ENCODE assay signal across 30 cellular contexts in genomic region chr11:45483361-45483760, GRCh38.
"Had no signal": no experiment of that assay in that cellular context is flagged by ENCODE, and none has a peak within 500 bp of the region (broad histone marks: within the 10 kb centered on the region; RNA-seq: fewer than 3 reads in every experiment).

No MANE protein-coding gene starts in this region.

- H2AFZ ChIP-seq: hepatocyte had no signal

- H3K4me1 ChIP-seq: heart right ventricle, left lung, pancreas, psoas muscle, right atrium auricular region, right lobe of liver, testis, thyroid gland, transverse colon, upper lobe of right lung had no signal

- DNase-seq: glutamatergic neuron; heart right ventricle; kidney; left colon; left lung; midbrain; mucosa of descending colon; naive thymus-derived CD4-positive, alpha-beta T cell; nucleus accumbens; pancreas; posterior cingulate gyrus; psoas muscle; right lobe of liver; stimulated activated CD4-positive, alpha-beta T cell treated with anti-CD3 and anti-CD28 coated beads, Interleukin-12 subunit alpha, Interleukin-12 subunit beta, amount 100 ng/mL, for 4 hours; stimulated activated CD4-positive, alpha-beta T cell treated with anti-CD3 and anti-CD28 coated beads, Interleukin-15, amount 100 ng/mL, for 24 hours; stimulated activated CD4-positive, alpha-beta T cell treated with anti-CD3 and anti-CD28 coated beads, Interleukin-2, amount 100 ng/mL, for 24 hours; stimulated activated CD4-positive, alpha-beta T cell treated with anti-CD3 and anti-CD28 coated beads, Interleukin-4, amount 100 ng/mL, for 1 hour; stimulated activated naive B cell treated with anti-CD40 and anti-IgM and Interleukin-4, amounts not matched to agents 10 μg/mL and 1 μg/mL and 100 μg/mL, for 72 hours; substantia nigra; testis; thyroid gland; transverse colon; upper lobe of right lung had no signal

- H3K9me3 ChIP-seq: heart right ventricle, left lung, mucosa of descending colon, pancreas, psoas muscle, right atrium auricular region, right lobe of liver, testis, thyroid gland, transverse colon, upper lobe of right lung had no signal

- H3K27ac Mint-ChIP-seq: memory B cell; naive thymus-derived CD4-positive, alpha-beta T cell; natural killer cell treated with Interleukin-12 subunit alpha and Interleukin-12 subunit beta and Interleukin-15 and Interleukin-18, amount 100 ng/mL, for 72 hours; stimulated activated naive B cell treated with anti-CD40 and anti-IgM and Interleukin-4, amounts not matched to agents 10 μg/mL and 1 μg/mL and 100 μg/mL, for 72 hours; stimulated activated naive CD8-positive, alpha-beta T cell treated with anti-CD3 and anti-CD28 coated beads, Interleukin-15, Interleukin-2, amounts not matched to agents 100 ng/mL and 50 ng/mL, for 24 hours had no signal

- H3K4me2 ChIP-seq: hepatocyte had no signal

- H3K79me2 ChIP-seq: hepatocyte had no signal

- H3K4me3 ChIP-seq: heart right ventricle, hepatocyte, left lung, lung, mucosa of descending colon, pancreas, psoas muscle, right atrium auricular region, right lobe of liver, skin epidermis, testis, thyroid gland, transverse colon, upper lobe of right lung had no signal

- H3K4me3 Mint-ChIP-seq: memory B cell; naive thymus-derived CD4-positive, alpha-beta T cell; natural killer cell treated with Interleukin-12 subunit alpha and Interleukin-12 subunit beta and Interleukin-15 and Interleukin-18, amount 100 ng/mL, for 72 hours; stimulated activated naive B cell treated with anti-CD40 and anti-IgM and Interleukin-4, amounts not matched to agents 10 μg/mL and 1 μg/mL and 100 μg/mL, for 72 hours; stimulated activated naive CD8-positive, alpha-beta T cell treated with anti-CD3 and anti-CD28 coated beads, Interleukin-15, Interleukin-2, amounts not matched to agents 100 ng/mL and 50 ng/mL, for 24 hours had no signal

- ATAC-seq: heart right ventricle; left colon; left lung; mucosa of descending colon; naive thymus-derived CD4-positive, alpha-beta T cell; natural killer cell treated with Interleukin-12 subunit alpha and Interleukin-12 subunit beta and Interleukin-15 and Interleukin-18, amount 100 ng/mL, for 72 hours; pancreas; psoas muscle; right lobe of liver; stimulated activated naive B cell treated with anti-CD40 and anti-IgM and Interleukin-4, amounts not matched to agents 10 μg/mL and 1 μg/mL and 100 μg/mL, for 72 hours; upper lobe of right lung had no signal

- H3K27ac ChIP-seq: heart right ventricle, hepatocyte, left lung, pancreas, psoas muscle, right atrium auricular region, right lobe of liver, skin epidermis, testis, thyroid gland, transverse colon, upper lobe of right lung had no signal

- H3K27me3 ChIP-seq: hepatocyte, pancreas, right lobe of liver, testis, thyroid gland had no signal

- H3K36me3 ChIP-seq: heart right ventricle, left lung, pancreas, right atrium auricular region, right lobe of liver, thyroid gland, transverse colon, upper lobe of right lung had no signal

- H3K36me3 Mint-ChIP-seq: memory B cell; naive thymus-derived CD4-positive, alpha-beta T cell; natural killer cell treated with Interleukin-12 subunit alpha and Interleukin-12 subunit beta and Interleukin-15 and Interleukin-18, amount 100 ng/mL, for 72 hours; stimulated activated naive B cell treated with anti-CD40 and anti-IgM and Interleukin-4, amounts not matched to agents 10 μg/mL and 1 μg/mL and 100 μg/mL, for 72 hours had no signal

- H3K4me1 Mint-ChIP-seq: memory B cell; naive thymus-derived CD4-positive, alpha-beta T cell; stimulated activated naive B cell treated with anti-CD40 and anti-IgM and Interleukin-4, amounts not matched to agents 10 μg/mL and 1 μg/mL and 100 μg/mL, for 72 hours had no signal

- H3K9me3 Mint-ChIP-seq: memory B cell; natural killer cell treated with Interleukin-12 subunit alpha and Interleukin-12 subunit beta and Interleukin-15 and Interleukin-18, amount 100 ng/mL, for 72 hours; stimulated activated naive B cell treated with anti-CD40 and anti-IgM and Interleukin-4, amounts not matched to agents 10 μg/mL and 1 μg/mL and 100 μg/mL, for 72 hours; stimulated activated naive CD8-positive, alpha-beta T cell treated with anti-CD3 and anti-CD28 coated beads, Interleukin-15, Interleukin-2, amounts not matched to agents 100 ng/mL and 50 ng/mL, for 24 hours had no signal
